In genomic region chr4:57080781-57081650, GRCh38 we compare ENCODE assay signal across 10 cellular contexts. TPM values are rescaled to one million over a fixed set of nuclear protein-coding genes. Genes with fewer than 3 reads are reported as not detected.
DNase-seq lines count a peak whose midpoint lies in the region; ATAC-seq and TF ChIP-seq lines count a peak whose summit lies in the region.
"Had no signal": no experiment of that assay in that cellular context is flagged by ENCODE, and none has a peak within 500 bp of the region (broad histone marks: within the 10 kb centered on the region; RNA-seq: fewer than 3 reads in every experiment).

No MANE protein-coding gene starts in this region.

- H3K4me1 Mint-ChIP-seq in endothelial cell (ENCODE audit: unreplicated experiment) = peaks cover 26% of the 10 kb centered on the region

- H3K4me1 ChIP-seq in heart left ventricle (peaks cover 3 to 93% (median 76%) of the 10 kb centered on the region in 12 donors), muscle layer of colon (ENCODE audit: insufficient read depth, low read length) (peaks cover 46% of the 10 kb centered on the region), aorta (ENCODE audit: control insufficient read depth in 1 of 2, insufficient read depth in 2 of 2, low read length in 2 of 2) (peaks cover 2 to 16% of the 10 kb centered on the region in 2 donors)

- TF ChIP-seq POLR2A in heart left ventricle (IDR thresholded peaks at IDR 0.05) = no peak

- H3K27me3 Mint-ChIP-seq in endothelial cell (ENCODE audit: unreplicated experiment) = peaks cover 3% of the 10 kb centered on the region

- no peaks in the 10 kb centered on the region for H3K9me3 ChIP-seq in heart left ventricle
- H3K9me3 ChIP-seq in muscle layer of colon (ENCODE audit: low read length) = no peaks in the 10 kb centered on the region
- H3K9me3 ChIP-seq in aorta (ENCODE audit: control insufficient read depth, low read length) = no peaks in the 10 kb centered on the region

- 24 to 41% (median 26%) methylated on average over 5 of the region's 5 CpGs for WGBS in heart left ventricle, 4 donors
- 21 to 24% methylated on average over 5 of the region's 5 CpGs for WGBS in aorta, 2 donors

- H3K27me3 ChIP-seq in heart left ventricle (no peaks in the 10 kb centered on the region), muscle layer of colon (ENCODE audit: control insufficient read depth in 1 of 2, insufficient read depth in 2 of 2, low read length in 2 of 2) (no peaks in the 10 kb centered on the region), aorta (ENCODE audit: control insufficient read depth in 1 of 2, insufficient read depth in 2 of 2, low read length in 1 of 2) (no peaks in the 10 kb centered on the region)

- H3K4me3 ChIP-seq in heart left ventricle (no peak overlapping the region), muscle layer of colon (ENCODE audit: low read depth in 1 of 2, low read length in 2 of 2) (no peak overlapping the region), aorta (ENCODE audit: low read length in 2 of 2) (no peak overlapping the region)

- H3K36me3 Mint-ChIP-seq in endothelial cell (ENCODE audit: low read depth, unreplicated experiment) = peaks cover 5% of the 10 kb centered on the region

- H3K36me3 ChIP-seq in heart left ventricle (peaks cover 0 to 7% (median 0%) of the 10 kb centered on the region in 9 donors), muscle layer of colon (ENCODE audit: insufficient read depth, low read length) (no peaks in the 10 kb centered on the region), aorta (ENCODE audit: control insufficient read depth in 1 of 2, insufficient read depth in 2 of 2, low read length in 1 of 2) (peaks cover 0 to 2% of the 10 kb centered on the region in 2 donors)

- no peaks in the 10 kb centered on the region for H3K9me3 Mint-ChIP-seq in endothelial cell (ENCODE audit: unreplicated experiment)

- H3K27ac ChIP-seq in heart left ventricle (peak overlapping the region; percentile 34 to 87 (median 72)), muscle layer of colon (ENCODE audit: low read depth, low read length) (peak overlapping the region; percentile 79), aorta (ENCODE audit: low read depth in 1 of 2, low read length in 2 of 2) (peak overlapping the region; percentile 99 to 100)

- H3K27ac Mint-ChIP-seq in endothelial cell (ENCODE audit: unreplicated experiment) = peak overlapping the region; percentile 91

- DNase-seq in heart left ventricle (peak in 1 of 5 donors; percentile 55), cardiac septum (ENCODE audit: low spot score) (no peak), endothelial cell (ENCODE audit: low spot score) (peak; percentile 9), aorta (peak; percentile 76 to 78), NCI-H187 treated with DMSO at 0.1 percent for 48 hours (lab: John Stamatoyannopoulos, UW) (no peak), mesenteric fat pad (ENCODE audit: low spot score) (no peak)
- no peak for DNase-seq in activated CD8-positive, alpha-beta memory T cell treated with anti-CD3 and anti-CD28 coated beads, Interleukin-2, amount 50 U/mL, for 48 hours
- DNase-seq: activated gamma-delta T cell treated with Interleukin-2 at 50 U/mL for 16 hours, H7 had no signal

- no peak overlapping the region for H3K4me3 Mint-ChIP-seq in endothelial cell (ENCODE audit: unreplicated experiment)

- TF ChIP-seq CTCF in heart left ventricle (IDR thresholded peaks at IDR 0.05) = no peak
- no peak for TF ChIP-seq CTCF in endothelial cell (IDR thresholded peaks at IDR 0.05; ENCODE audit: unreplicated experiment)

- peak; percentile 28 to 76 (median 64) for ATAC-seq in heart left ventricle
- ATAC-seq in aorta (ENCODE audit: low FRiP score) = peak; percentile 68

- no peak overlapping the region for H3K9ac ChIP-seq in muscle layer of colon (ENCODE audit: low read length)

- intact Hi-C loops in heart left ventricle (cut with DNase I) (no loop called here), cardiac septum (cut with DNase I) (loop anchor here (5.0 kb wide), 1 partner anchor 39 kb away; no protein-coding TSS in a partner anchor), aorta (cut with DNase I) (loop anchor here in 1 of 2 donors (2.0 to 5.0 kb wide), 2 partner anchors 20 to 39 kb away; no protein-coding TSS in a partner anchor)

RNA-seq across cellular contexts. Expression of gene IGFBP7, which starts 29.2 kb away (rescaled TPM):
- total RNA-seq in heart left ventricle (1,000 to 10,000 TPM in 2 of 9 donors, 100 to 1,000 TPM in 7; 494 to 1,088 (median 585) TPM), cardiac septum (739 TPM), endothelial cell (ENCODE audit: unreplicated experiment) (7.6 TPM), aorta (1,000 to 10,000 TPM; 2,521 to 2,714 TPM), mesenteric fat pad (558 TPM)
- polyA plus RNA-seq in heart left ventricle (100 to 1,000 TPM; 458 to 857 TPM), aorta (1,000 to 10,000 TPM; 2,886 to 5,050 TPM)

Comparison
In these comparisons a context has a peak if more than half of its experiments do, and no peak if none do; other contexts are left out.
1. DNase-seq: peak in endothelial cell (single experiment) and aorta (2 of 2); none in cardiac septum (single experiment), activated CD8-positive, alpha-beta memory T cell treated with anti-CD3 and anti-CD28 coated beads, Interleukin-2, amount 50 U/mL, for 48 hours (single experiment), NCI-H187 treated with DMSO at 0.1 percent for 48 hours (single experiment) and mesenteric fat pad (single experiment).
2. RNA of gene IGFBP7, which starts 29.2 kb away (total RNA-seq): 2,521 to 2,714 TPM in aorta, 739 TPM in cardiac septum (single experiment), 494 to 1,088 TPM in heart left ventricle and 558 TPM in mesenteric fat pad (single experiment); 7.6 TPM in endothelial cell (single experiment); every median in the first group is over 10 times any median in the second.
3. Peak in every context shown above with its lines, with median percentiles within 50 percentile points of each other: H3K27ac ChIP-seq.